8 cellular contexts compared by ENCODE assay signal in the genomic region with DNA sequence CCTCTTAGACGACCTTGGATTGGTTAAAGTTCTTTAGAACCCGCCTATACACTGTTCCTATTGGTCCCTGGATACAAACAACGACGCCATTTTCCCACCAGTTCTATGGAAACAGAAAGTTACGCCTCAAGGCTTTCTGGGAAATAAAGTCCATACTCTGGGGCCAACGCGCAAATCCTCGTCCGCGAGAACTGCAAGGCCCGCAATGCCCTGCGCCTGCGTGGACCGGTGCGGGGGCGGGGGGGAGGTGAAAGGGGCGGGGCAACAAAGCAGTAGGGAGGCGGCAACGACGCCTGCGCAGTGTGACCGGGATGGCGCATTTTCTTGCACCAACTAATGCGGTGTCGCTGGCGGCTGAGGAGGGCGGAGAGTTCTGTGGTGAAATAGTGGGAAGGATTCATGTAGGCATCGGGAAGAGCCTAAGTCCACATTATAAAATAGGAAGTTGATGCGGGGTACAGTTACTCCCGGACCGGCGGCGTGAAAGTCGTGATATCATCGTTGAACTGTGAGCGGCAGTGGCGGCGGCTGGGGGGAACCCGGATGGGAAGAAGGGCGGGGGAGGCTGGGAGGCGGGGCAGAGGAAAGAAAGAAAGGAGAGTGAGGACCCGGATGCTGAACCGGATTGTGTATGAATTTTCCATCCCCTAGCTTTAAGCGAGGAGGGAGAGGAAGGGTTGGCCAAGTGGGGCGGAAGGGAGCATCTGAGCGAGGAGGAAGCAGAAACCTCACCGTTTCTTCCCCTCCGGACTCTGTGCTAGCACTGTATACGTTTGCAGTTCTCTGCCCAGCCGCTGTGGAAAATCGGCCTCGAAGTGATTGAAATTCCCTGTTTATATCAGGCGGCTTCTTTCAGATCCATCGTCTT. TPM values are rescaled to one million over a fixed set of nuclear protein-coding genes. Genes with fewer than 3 reads are reported as not detected.
DNase-seq lines count a peak whose midpoint lies in the region; ATAC-seq and TF ChIP-seq lines count a peak whose summit lies in the region.

A gene (plus strand): TSS at position 300 of the 868 bp plus-strand sequence. CDS start 6,695 bp downstream, outside the sequence.

- H3K9me3 ChIP-seq in vagina = no peaks in the 10 kb centered on the region

- ATAC-seq in GM18508 (IDR thresholded peaks at IDR 0.05; ENCODE audit: insufficient read depth, unreplicated experiment) (peak; percentile 49), HG03025 (IDR thresholded peaks at IDR 0.05; ENCODE audit: low FRiP score, unreplicated experiment) (peak; percentile 74)

- intact Hi-C loops in vagina (cut with DNase I) = no loop called here

- H3K4me3 ChIP-seq in astrocyte of the cerebellum (ENCODE audit: low read depth, low read length) = peak within 1 kb of the TSS; percentile 91
- H3K4me3 ChIP-seq in rectal smooth muscle tissue (ENCODE audit: low read length) = peak within 1 kb of the TSS; percentile 97
- H3K4me3 ChIP-seq in vagina = peak within 1 kb of the TSS; percentile 65 to 93

- H3K27me3 ChIP-seq in rectal smooth muscle tissue (ENCODE audit: control insufficient read depth, insufficient read depth, low read length) = no peaks in the 10 kb centered on the region
- H3K27me3 ChIP-seq in vagina = no peaks in the 10 kb centered on the region

- H3K27ac ChIP-seq in rectal smooth muscle tissue (ENCODE audit: low read depth, low read length) = peak within 1 kb of the TSS; percentile 98
- H3K27ac ChIP-seq in vagina = peak within 1 kb of the TSS; percentile 94

- peak within 1 kb of the TSS; percentile 95 for H3K9ac ChIP-seq in rectal smooth muscle tissue (ENCODE audit: low read length)

- in situ Hi-C loops in astrocyte of the cerebellum (cut with HindIII; ENCODE audit: low sequenced_read_pairs) = no loop called here

- DNase-seq in NCI-H2029 treated with DMSO at 0.1 percent for 48 hours (lab: John Stamatoyannopoulos, UW) (peak; percentile 95), T-helper 9 cell (peak; percentile 99), astrocyte of the cerebellum (ENCODE audit: low read depth) (peak; percentile 100), hepatic stellate cell (ENCODE audit: low spot score) (peak; percentile 97), vagina (ENCODE audit: extremely low spot score in 2 of 2) (peak; percentile 98 to 99)

- TF ChIP-seq POLR2A in vagina (IDR thresholded peaks at IDR 0.05) = peak in 1 of 2 donors; percentile 95

- peaks cover 38% of the 10 kb centered on the region for H3K4me1 ChIP-seq in rectal smooth muscle tissue (ENCODE audit: control insufficient read depth, insufficient read depth, low read length)
- peaks cover 75% of the 10 kb centered on the region for H3K4me1 ChIP-seq in vagina

- TF ChIP-seq CTCF in astrocyte of the cerebellum (IDR thresholded peaks at IDR 0.05; ENCODE audit: low read depth, low read length, missing control alignments) (no peak), vagina (IDR thresholded peaks at IDR 0.05) (no peak)

- no peaks in the 10 kb centered on the region for H3K36me3 ChIP-seq in rectal smooth muscle tissue (ENCODE audit: control insufficient read depth, insufficient read depth, low read length)
- no peaks in the 10 kb centered on the region for H3K36me3 ChIP-seq in vagina

RNA-seq across cellular contexts. Expression of the gene that starts here (rescaled TPM):
- total RNA-seq in vagina = 13.0 TPM

Comparison
In these comparisons a context has a peak if more than half of its experiments do, and no peak if none do; other contexts are left out.
1. Peak in every context shown above with its lines: DNase-seq, ATAC-seq, H3K4me3 ChIP-seq and H3K27ac ChIP-seq.